Comparison of ENCODE assay signal across 12 cellular contexts in the genomic region with DNA sequence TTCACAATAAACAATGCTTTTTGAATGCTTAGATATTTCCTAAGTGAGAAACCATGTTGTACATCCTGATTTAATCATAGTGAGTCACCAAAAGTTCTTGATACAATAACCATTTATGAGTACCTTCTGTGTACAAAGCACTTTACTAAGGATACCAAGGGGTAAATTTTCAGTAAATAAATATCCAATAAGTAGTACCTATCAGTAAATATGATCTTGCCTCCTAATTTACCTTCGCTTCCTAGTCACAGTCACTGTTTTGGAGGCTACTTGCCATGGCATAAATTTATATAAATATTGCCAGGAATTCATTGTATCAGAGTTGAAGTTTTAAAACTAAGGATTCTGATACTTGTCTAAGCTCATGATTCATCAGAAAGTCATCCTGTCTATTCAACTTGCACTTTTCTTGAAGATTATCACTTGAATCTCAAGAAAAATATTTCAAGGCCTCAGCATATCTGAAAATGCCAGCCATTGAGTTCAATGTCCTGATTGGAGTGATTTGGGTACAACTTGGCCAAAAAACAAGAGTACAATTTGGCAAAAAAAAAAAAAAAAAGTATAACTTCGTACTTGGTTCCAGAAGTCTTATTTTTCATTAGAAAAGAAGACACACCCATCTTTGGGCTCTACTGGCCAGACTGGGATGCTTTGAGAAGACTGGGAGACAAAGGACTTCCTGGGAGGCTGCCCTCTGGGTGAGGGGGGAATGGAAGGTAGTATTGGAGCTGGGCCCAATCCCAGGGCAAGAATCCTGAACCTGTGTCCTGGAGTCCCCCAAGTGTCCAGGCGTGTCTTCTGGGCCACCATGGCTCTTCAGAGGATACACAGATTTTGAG. TPM values are rescaled to one million over a fixed set of nuclear protein-coding genes. Genes with fewer than 3 reads are reported as not detected.
DNase-seq lines count a peak whose midpoint lies in the region; ATAC-seq, FAIRE-seq and TF ChIP-seq lines count a peak whose summit lies in the region.
"Had no signal": no experiment of that assay in that cellular context is flagged by ENCODE, and none has a peak within 500 bp of the region (broad histone marks: within the 10 kb centered on the region; RNA-seq: fewer than 3 reads in every experiment).

No MANE protein-coding gene starts in this region.

- dilution Hi-C loops in endothelial cell of umbilical vein (cut with MboI; ENCODE audit: extremely low pct_ligation_motif_present, low sequenced_read_pairs), result no loop called here

- H3K27me3 ChIP-seq in endothelial cell of umbilical vein (ENCODE audit: control insufficient read depth in 2 of 2, insufficient read depth in 2 of 2, low read length in 2 of 2) (no peaks in the 10 kb centered on the region), osteoblast (ENCODE audit: insufficient read depth, low read length) (no peaks in the 10 kb centered on the region)
- H3K27me3 ChIP-seq: right lobe of liver had no signal

- no peak for ATAC-seq in GM19455 (IDR thresholded peaks at IDR 0.05; ENCODE audit: unreplicated experiment)
- ATAC-seq: activated naive CD8-positive, alpha-beta T cell treated with anti-CD3 and anti-CD28 coated beads, Interleukin-2, amount 50 U/mL, for 24 hours; right lobe of liver had no signal

- TSS peak; percentile 43 for BruUV-seq in endothelial cell of umbilical vein (replicated peaks; lab: Mats Ljungman, UMichigan)

- TF ChIP-seq POLR2A in endothelial cell of umbilical vein (IDR thresholded peaks at IDR 0.05; ENCODE audit: low read depth, low read length), result no peak

- POLR2A ChIA-PET in endothelial cell of umbilical vein (lab: Charles Lee), result interaction anchor here (0.6 to 0.7 kb wide), 2 partner anchors 18 to 46 kb away, joined by 3 to 5 read pairs; partner anchors contain the start of gene VAPB

- FAIRE-seq in endothelial cell of umbilical vein (lab: Jason Lieb, UNC), result peak; percentile 73

- H3K4me1 ChIP-seq in endothelial cell of umbilical vein (ENCODE audit: control insufficient read depth, extremely low read depth, insufficient read depth, low read length), result peaks cover 36% of the 10 kb centered on the region
- peaks cover 41% of the 10 kb centered on the region for H3K4me1 ChIP-seq in osteoblast (ENCODE audit: insufficient read depth, low read length)
- H3K4me1 ChIP-seq: HAP-1, right lobe of liver had no signal

- H3K9me3 ChIP-seq in endothelial cell of umbilical vein (replicated peaks; ENCODE audit: control insufficient read depth, insufficient read depth, low read length) (no peaks in the 10 kb centered on the region), osteoblast (ENCODE audit: low read depth, low read length) (no peaks in the 10 kb centered on the region)
- H3K9me3 ChIP-seq: HAP-1, right lobe of liver had no signal

- H3K27ac ChIP-seq in endothelial cell of umbilical vein (ENCODE audit: insufficient read depth, low read depth, low read length) (peak overlapping the region; percentile 79), osteoblast (ENCODE audit: low read depth, low read length) (peak overlapping the region; percentile 64)
- H3K27ac ChIP-seq: right lobe of liver had no signal

- H4K20me1 ChIP-seq in endothelial cell of umbilical vein (replicated peaks; ENCODE audit: control insufficient read depth, extremely low read depth, insufficient read depth, low read length), result no peaks in the 10 kb centered on the region
- peaks cover 10% of the 10 kb centered on the region for H4K20me1 ChIP-seq in osteoblast (ENCODE audit: insufficient read depth, low read length)

- peak; percentile 40 for DNase-seq in GM04503 (ENCODE audit: low read depth)
- peak; percentile 57 for DNase-seq in RPMI7951 (ENCODE audit: low read depth)
- DNase-seq in endothelial cell of umbilical vein (ENCODE audit: low read depth, low spot score), result peak; percentile 69
- DNase-seq in osteoblast (ENCODE audit: insufficient read length, low spot score, missing footprints), result peak; percentile 88
- DNase-seq in NCI-H446 treated with DMSO at 0.1 percent for 48 hours (lab: John Stamatoyannopoulos, UW), result no peak
- no peak for DNase-seq in NCI-H1417 treated with DMSO at 0.1 percent for 48 hours (lab: John Stamatoyannopoulos, UW)
- DNase-seq in NCI-H128 (lab: John Stamatoyannopoulos, UW; ENCODE audit: unreplicated experiment), result no peak
- DNase-seq: activated naive CD8-positive, alpha-beta T cell treated with anti-CD3 and anti-CD28 coated beads, Interleukin-2, amount 50 U/mL, for 24 hours; DMS 273 treated with DMSO at 0.1 percent for 48 hours; right lobe of liver had no signal

- H3K4me3 ChIP-seq in endothelial cell of umbilical vein (replicated peaks in 1 of 3; ENCODE audit: insufficient read depth in 1 of 3, low read depth in 1 of 3, low read length in 3 of 3) (peak overlapping the region in 1 of 3 experiments; percentile 24), osteoblast (ENCODE audit: insufficient read depth, low read length) (no peak overlapping the region)
- H3K4me3 ChIP-seq: HAP-1, right lobe of liver had no signal

- TF ChIP-seq CTCF in endothelial cell of umbilical vein (IDR thresholded peaks at IDR 0.05; ENCODE audit: extremely low read depth in 1 of 2, insufficient read depth in 1 of 2, low read depth in 1 of 2, low read length in 2 of 2), result no peak
- no peak for TF ChIP-seq CTCF in osteoblast (IDR thresholded peaks at IDR 0.05; ENCODE audit: extremely low read depth, low read depth, low read length)

- H3K4me2 ChIP-seq in endothelial cell of umbilical vein (ENCODE audit: insufficient read depth, low read length), result peak overlapping the region; percentile 72
- peak overlapping the region; percentile 57 for H3K4me2 ChIP-seq in osteoblast (ENCODE audit: insufficient read depth, low read length)

- CTCF ChIA-PET in endothelial cell of umbilical vein (lab: Charles Lee), result interaction anchor here (0.7 to 1.6 kb wide), 3 partner anchors 19 to 206 kb away, joined by 3 to 5 read pairs (median 4); no protein-coding TSS in a partner anchor

- H3K79me2 ChIP-seq in endothelial cell of umbilical vein (ENCODE audit: control insufficient read depth, insufficient read depth, low read length) (peaks cover 34% of the 10 kb centered on the region), osteoblast (ENCODE audit: insufficient read depth, low read length) (peaks cover 84% of the 10 kb centered on the region)

- peak overlapping the region; percentile 52 for H3K9ac ChIP-seq in endothelial cell of umbilical vein (replicated peaks; ENCODE audit: extremely low read depth, insufficient read depth, low read length)

- no peak overlapping the region for H2AFZ ChIP-seq in endothelial cell of umbilical vein (ENCODE audit: low read depth, low read length)
- no peak overlapping the region for H2AFZ ChIP-seq in osteoblast (ENCODE audit: low read length)

- intact Hi-C loops in endothelial cell of umbilical vein (cut with micrococcal nuclease), result loop anchor here (1.0 to 5.0 kb wide), 2 partner anchors 33 to 45 kb away; partner anchors contain the start of genes RAB22A and VAPB

- H3K9me1 ChIP-seq in endothelial cell of umbilical vein (replicated peaks; ENCODE audit: control insufficient read depth, extremely low read depth, insufficient read depth, low read length), result no peaks in the 10 kb centered on the region

- H3K36me3 ChIP-seq in endothelial cell of umbilical vein (ENCODE audit: control insufficient read depth in 2 of 2, extremely low read depth in 1 of 2, insufficient read depth in 2 of 2, low read length in 2 of 2), result peaks cover 4 to 11% of the 10 kb centered on the region in 2 experiments
- H3K36me3 ChIP-seq in osteoblast (ENCODE audit: insufficient read depth, low read length), result peaks cover 31% of the 10 kb centered on the region

TF ChIP-seq in endothelial cell of umbilical vein, 7 proteins besides CTCF, POLR2A, EP300 and RAD21:
- no peak for TF ChIP-seq EZH2 (IDR thresholded peaks at IDR 0.05; ENCODE audit: borderline replicate concordance, low read depth, low read length, severe bottlenecking)
- TF ChIP-seq GATA2 (IDR thresholded peaks at IDR 0.05; ENCODE audit: insufficient read depth, insufficient read length, low read depth, low read length), result peak; percentile 69
- peak; percentile 77 for TF ChIP-seq FOS (IDR thresholded peaks at IDR 0.05; ENCODE audit: borderline replicate concordance, insufficient read depth, low read length)
- TF ChIP-seq POLR2AphosphoS5 (IDR thresholded peaks at IDR 0.05; ENCODE audit: insufficient read depth, low read depth, low read length), result no peak
- TF ChIP-seq JUN (IDR thresholded peaks at IDR 0.05; ENCODE audit: borderline replicate concordance, insufficient read depth, insufficient read length, low read depth), result peak; percentile 55

RNA-seq across cellular contexts. Expression of gene RAB22A, which starts 32.8 kb away (rescaled TPM):
- total RNA-seq in RPMI7951 (2014; rRNA removed; shearing (Covaris generic)), result 26.8 and 27.3 TPM in 2 replicates
- total RNA-seq in endothelial cell of umbilical vein, result 15.7 and 16.3 TPM in 2 replicates
- 8.6 TPM in 2 replicates for polyA plus RNA-seq in endothelial cell of umbilical vein
- 6.5 and 6.8 TPM in 2 replicates for polyA plus RNA-seq in endothelial cell of umbilical vein (2011; cell fraction: cytosol; rRNA removed)
- 17.6 and 17.9 TPM in 2 replicates for polyA plus RNA-seq in endothelial cell of umbilical vein (2011; cell fraction: nucleus; rRNA removed)
- 9.8 and 11.1 TPM in 2 replicates for polyA plus RNA-seq in endothelial cell of umbilical vein (2012)
- polyA minus RNA-seq in endothelial cell of umbilical vein, result 29.3 and 37.9 TPM in 2 replicates
- polyA minus RNA-seq in endothelial cell of umbilical vein (2011; cell fraction: cytosol; rRNA and poly(A)+ RNA removed), result 7.6 TPM
- polyA minus RNA-seq in endothelial cell of umbilical vein (2011; cell fraction: nucleus; rRNA and poly(A)+ RNA removed), result 29.8 and 31.7 TPM in 2 replicates
- 23.9 and 26.2 TPM in 2 replicates for total RNA-seq in osteoblast

RNA-seq across cellular contexts. Expression of gene VAPB, which starts 46.7 kb away (rescaled TPM):
- total RNA-seq in RPMI7951 (2014; rRNA removed; shearing (Covaris generic)), result 17.7 and 18.0 TPM in 2 replicates
- total RNA-seq in endothelial cell of umbilical vein (47.8 and 48.9 TPM in 2 replicates), osteoblast (12.4 and 14.5 TPM in 2 replicates)
- polyA plus RNA-seq in endothelial cell of umbilical vein, result 13.1 and 17.9 TPM in 2 replicates
- 26.5 and 32.2 TPM in 2 replicates for polyA plus RNA-seq in endothelial cell of umbilical vein (2011; cell fraction: cytosol; rRNA removed)
- polyA plus RNA-seq in endothelial cell of umbilical vein (2011; cell fraction: nucleus; rRNA removed), result 21.8 and 26.6 TPM in 2 replicates
- 38.3 and 39.6 TPM in 2 replicates for polyA plus RNA-seq in endothelial cell of umbilical vein (2012)
- 15.8 and 16.0 TPM in 2 replicates for polyA minus RNA-seq in endothelial cell of umbilical vein
- 28.3 TPM for polyA minus RNA-seq in endothelial cell of umbilical vein (2011; cell fraction: cytosol; rRNA and poly(A)+ RNA removed)
- polyA minus RNA-seq in endothelial cell of umbilical vein (2011; cell fraction: nucleus; rRNA and poly(A)+ RNA removed), result 14.0 and 22.9 TPM in 2 replicates

Comparison
In these comparisons a context has a peak if more than half of its experiments do, and no peak if none do; other contexts are left out.
1. DNase-seq: peak in GM04503 (single experiment), RPMI7951 (single experiment), endothelial cell of umbilical vein (single experiment) and osteoblast (single experiment); none in NCI-H446 treated with DMSO at 0.1 percent for 48 hours (single experiment), NCI-H1417 treated with DMSO at 0.1 percent for 48 hours (single experiment) and NCI-H128 (single experiment).